Comparison of ENCODE assay signal across 12 cellular contexts in the genomic region with DNA sequence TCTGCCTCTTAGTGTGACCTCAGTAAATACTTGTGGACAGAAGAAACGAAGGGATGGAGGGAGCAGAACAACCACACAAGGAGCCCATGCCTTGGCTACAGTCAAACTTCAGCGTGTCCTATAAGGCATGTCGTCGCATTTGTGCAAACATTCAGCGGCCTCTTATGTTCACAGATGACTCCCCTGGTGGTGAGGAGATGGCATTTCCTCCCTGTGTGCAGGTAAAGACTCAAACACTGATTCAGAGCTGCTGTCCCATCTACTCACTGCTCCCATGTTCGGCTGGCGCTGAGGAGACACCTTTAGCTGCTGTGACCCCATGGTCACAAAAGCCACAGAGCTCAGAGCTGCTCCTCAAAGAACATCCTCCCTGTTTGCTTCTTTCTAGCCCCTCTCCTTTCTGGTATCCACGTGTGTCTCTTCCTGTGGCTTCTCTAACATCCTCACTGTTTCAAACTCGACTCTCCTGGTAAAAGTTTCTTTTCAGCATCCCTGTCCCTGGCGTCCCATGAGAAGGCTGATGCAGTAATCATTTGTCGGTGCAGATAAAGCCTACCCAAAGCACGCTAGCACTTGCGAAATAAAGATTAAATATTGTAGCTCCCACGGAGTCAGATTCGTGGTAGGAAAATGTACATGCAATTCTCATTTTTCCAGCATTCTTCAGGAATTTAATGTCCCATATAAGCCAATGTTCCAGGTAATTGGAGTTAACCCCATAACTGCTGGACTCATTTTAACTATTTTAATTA.
DNase-seq lines count a peak whose midpoint lies in the region; ATAC-seq, FAIRE-seq and TF ChIP-seq lines count a peak whose summit lies in the region.
"Had no signal": no experiment of that assay in that cellular context is flagged by ENCODE, and none has a peak within 500 bp of the region (broad histone marks: within the 10 kb centered on the region; RNA-seq: fewer than 3 reads in every experiment).

No MANE protein-coding gene starts in this region.

- no peak overlapping the region for H3K4me3 Mint-ChIP-seq in Calu3 (ENCODE audit: low read depth, unreplicated experiment)
- H3K4me3 Mint-ChIP-seq: CD14-positive monocyte; T-helper 1 cell treated with Interleukin-12 subunit alpha and Interleukin-12 subunit beta and Interleukin-4 antibody, amounts not matched to agents 30 μg/mL and 1 μg/mL, for 36 hours had no signal

- no TSS peak for BruUV-seq in Calu3 (replicated peaks; lab: Mats Ljungman, UMichigan)

- TF ChIP-seq CTCF in Calu3 (IDR thresholded peaks at IDR 0.05; ENCODE audit: unreplicated experiment) = peak; percentile 29
- TF ChIP-seq CTCF in esophagus muscularis mucosa (IDR thresholded peaks at IDR 0.05) = no peak

- 74% methylated on average over 15 of the region's 15 CpGs for WGBS in esophagus muscularis mucosa

- POLR2A ChIA-PET in HEK293T (lab: Yijun Ruan, JAX) = no interaction called here

- CTCF ChIA-PET in Calu3 (lab: Charles Lee) (no interaction called here), HEK293T (lab: Yijun Ruan, JAX) (interaction anchor here (0.5 kb wide), 1 partner anchor 140 kb away, joined by 3 read pairs; no protein-coding TSS in a partner anchor)

- H3K9me3 ChIP-seq in esophagus muscularis mucosa = no peaks in the 10 kb centered on the region

- no peaks in the 10 kb centered on the region for H3K36me3 Mint-ChIP-seq in Calu3 (ENCODE audit: insufficient read depth, unreplicated experiment)

- no peak overlapping the region for H3K27ac Mint-ChIP-seq in Calu3 (ENCODE audit: unreplicated experiment)
- H3K27ac Mint-ChIP-seq: T-helper 1 cell treated with Interleukin-12 subunit alpha and Interleukin-12 subunit beta and Interleukin-4 antibody, amounts not matched to agents 30 μg/mL and 1 μg/mL, for 36 hours had no signal

- intact Hi-C loops in Calu3 (cut with micrococcal nuclease; ENCODE audit: unreplicated experiment) = no loop called here
- intact Hi-C loops in esophagus muscularis mucosa (cut with DNase I) = no loop called here

- no peaks in the 10 kb centered on the region for H3K4me1 ChIP-seq in esophagus muscularis mucosa

- H3K27me3 Mint-ChIP-seq in Calu3 (ENCODE audit: unreplicated experiment) = no peaks in the 10 kb centered on the region

- no peaks in the 10 kb centered on the region for H3K4me1 Mint-ChIP-seq in Calu3 (ENCODE audit: low read depth, unreplicated experiment)

- ATAC-seq in HG03571 (IDR thresholded peaks at IDR 0.05; ENCODE audit: unreplicated experiment) = no peak

- TF ChIP-seq POLR2A in esophagus muscularis mucosa (IDR thresholded peaks at IDR 0.05; ENCODE audit: low read depth) (no peak), GM12892 (IDR thresholded peaks at IDR 0.05; ENCODE audit: low read depth, low read length) (no peak)

- H3K36me3 ChIP-seq in esophagus muscularis mucosa = no peaks in the 10 kb centered on the region

- H3K9me3 Mint-ChIP-seq in Calu3 (ENCODE audit: low read depth, unreplicated experiment) = peaks cover 4% of the 10 kb centered on the region

- no peak overlapping the region for H3K27ac ChIP-seq in esophagus muscularis mucosa (replicated peaks in 1 of 4)

- no peak for TF ChIP-seq EP300 in esophagus muscularis mucosa (IDR thresholded peaks at IDR 0.05)

- no peak for FAIRE-seq in GM12892 (lab: Jason Lieb, UNC)

- DNase-seq in Calu3 (no peak), HEK293T (ENCODE audit: extremely low spot score) (peak; percentile 31), amniotic epithelial cell (ENCODE audit: low read depth) (peak; percentile 81), iPS-NIHi11 (ENCODE audit: low spot score) (peak; percentile 36), AML-193 (lab: John Stamatoyannopoulos, UW) (no peak), esophagus muscularis mucosa (ENCODE audit: extremely low spot score) (no peak), GM12892 (ENCODE audit: insufficient read length) (no peak)
- DNase-seq: erythroblast, NCI-H1694 had no signal

- H3K27me3 ChIP-seq in esophagus muscularis mucosa = no peaks in the 10 kb centered on the region

- H3K4me3 ChIP-seq in esophagus muscularis mucosa = no peak overlapping the region

TF ChIP-seq in HEK293T, 16 proteins besides CTCF, POLR2A, EP300 and RAD21:
- TF ChIP-seq TARDBP (IDR thresholded peaks at IDR 0.05) (no peak), FOXA1 (IDR thresholded peaks at IDR 0.05) (no peak), FOXK2 (IDR thresholded peaks at IDR 0.05) (no peak), ZNF384 (IDR thresholded peaks at IDR 0.05) (no peak), SUZ12 (IDR thresholded peaks at IDR 0.05) (no peak), ELF4 (IDR thresholded peaks at IDR 0.05) (no peak), LEF1 (IDR thresholded peaks at IDR 0.05; ENCODE audit: borderline replicate concordance) (no peak), SP1 (IDR thresholded peaks at IDR 0.05) (no peak)
- TF ChIP-seq, protein P1, sequence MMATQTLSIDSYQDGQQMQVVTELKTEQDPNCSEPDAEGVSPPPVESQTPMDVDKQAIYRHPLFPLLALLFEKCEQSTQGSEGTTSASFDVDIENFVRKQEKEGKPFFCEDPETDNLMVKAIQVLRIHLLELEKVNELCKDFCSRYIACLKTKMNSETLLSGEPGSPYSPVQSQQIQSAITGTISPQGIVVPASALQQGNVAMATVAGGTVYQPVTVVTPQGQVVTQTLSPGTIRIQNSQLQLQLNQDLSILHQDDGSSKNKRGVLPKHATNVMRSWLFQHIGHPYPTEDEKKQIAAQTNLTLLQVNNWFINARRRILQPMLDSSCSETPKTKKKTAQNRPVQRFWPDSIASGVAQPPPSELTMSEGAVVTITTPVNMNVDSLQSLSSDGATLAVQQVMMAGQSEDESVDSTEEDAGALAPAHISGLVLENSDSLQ (IDR thresholded peaks at IDR 0.05) = no peak

Comparison
In these comparisons a context has a peak if more than half of its experiments do, and no peak if none do; other contexts are left out.
1. DNase-seq: peak in HEK293T (single experiment), amniotic epithelial cell (single experiment) and iPS-NIHi11 (single experiment); none in Calu3 (single experiment), AML-193 (0 of 2), esophagus muscularis mucosa (single experiment) and GM12892 (single experiment).